ENCODE assay signal across 12 cellular contexts in the genomic region with DNA sequence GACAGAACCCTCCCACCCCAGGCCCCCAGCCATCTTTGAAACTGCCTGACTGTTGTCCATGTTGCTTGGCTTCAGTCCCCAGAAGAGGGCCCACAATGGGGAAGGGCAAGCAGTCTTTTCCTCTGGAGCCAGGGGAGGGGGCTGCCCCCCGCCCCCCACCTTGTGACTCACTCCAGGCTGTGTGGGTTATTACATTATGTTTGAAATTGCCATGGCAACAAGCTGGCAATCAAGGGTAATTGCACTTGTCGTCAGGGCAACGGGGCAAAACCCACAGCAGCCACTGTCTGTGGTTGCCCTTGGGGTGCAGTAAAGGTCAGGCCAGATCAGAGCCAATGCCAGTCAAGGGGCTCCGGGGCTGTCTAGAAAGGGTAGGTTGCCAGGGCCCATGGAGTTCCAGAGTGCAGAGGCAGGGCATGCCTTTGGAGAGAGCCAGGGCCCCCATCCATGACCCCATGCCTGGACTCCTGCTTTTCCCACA. TPM values are rescaled to one million over a fixed set of nuclear protein-coding genes. Genes with fewer than 3 reads are reported as not detected.
A peak's percentile ranks its signal among the peaks of the same experiment; 100 is the strongest.
DNase-seq lines count a peak whose midpoint lies in the region; ATAC-seq and TF ChIP-seq lines count a peak whose summit lies in the region.
"Had no signal": no experiment of that assay in that cellular context is flagged by ENCODE, and none has a peak within 500 bp of the region (broad histone marks: within the 10 kb centered on the region; RNA-seq: fewer than 3 reads in every experiment).

No MANE protein-coding gene starts in this region.

- H3K4me2 ChIP-seq in BLaER1, result peak overlapping the region; percentile 37

- H3K9me3 Mint-ChIP-seq in CD4-positive, alpha-beta memory T cell, result peaks cover 0 to 1% (median 0%) of the 10 kb centered on the region in 8 donors
- H3K9me3 Mint-ChIP-seq: WTC11 had no signal

- H3K9me3 ChIP-seq in BLaER1, result no peaks in the 10 kb centered on the region
- no peaks in the 10 kb centered on the region for H3K9me3 ChIP-seq in CD4-positive, alpha-beta memory T cell (ENCODE audit: control insufficient read depth in 1 of 2, low read length in 2 of 2)

- peak overlapping the region in 1 of 8 donors; percentile 32 for H3K4me3 Mint-ChIP-seq in CD4-positive, alpha-beta memory T cell
- H3K4me3 Mint-ChIP-seq: WTC11 had no signal

- H3K4me3 ChIP-seq in BLaER1, result no peak overlapping the region
- no peak overlapping the region for H3K4me3 ChIP-seq in CD4-positive, alpha-beta memory T cell (ENCODE audit: low read length in 2 of 2)

- H3K9ac ChIP-seq in BLaER1, result no peak overlapping the region

- peaks cover 1 to 20% (median 11%) of the 10 kb centered on the region in 4 donors for H3K4me1 Mint-ChIP-seq in CD4-positive, alpha-beta memory T cell

- CTCF ChIA-PET in CD4-positive, alpha-beta memory T cell (lab: Charles Lee; ENCODE audit: partially characterized antibody), result interaction anchor here (1.5 to 1.6 kb wide), 2 partner anchors 34 to 333 kb away, joined by 4 read pairs; no protein-coding TSS in a partner anchor

- no peak overlapping the region for H3K27ac ChIP-seq in BLaER1
- no peak overlapping the region for H3K27ac ChIP-seq in CD4-positive, alpha-beta memory T cell (ENCODE audit: low read depth, low read length)

- H3K27me3 ChIP-seq in BLaER1, result peaks cover 35% of the 10 kb centered on the region
- peaks cover 12% of the 10 kb centered on the region for H3K27me3 ChIP-seq in CD4-positive, alpha-beta memory T cell (ENCODE audit: insufficient read depth, low read length)

- H3K27me3 Mint-ChIP-seq in CD4-positive, alpha-beta memory T cell, result peaks cover 7 to 8% of the 10 kb centered on the region in 2 donors

- ATAC-seq in GM21529 (IDR thresholded peaks at IDR 0.05; ENCODE audit: unreplicated experiment), result no peak
- no peak for ATAC-seq in HG02870 (IDR thresholded peaks at IDR 0.05; ENCODE audit: unreplicated experiment)
- ATAC-seq: PC-3, WTC11 had no signal

- POLR2A ChIA-PET in CD4-positive, alpha-beta memory T cell (lab: Charles Lee; ENCODE audit: partially characterized antibody), result no interaction called here

- peaks cover 23% of the 10 kb centered on the region for H4K20me1 ChIP-seq in BLaER1

- DNase-seq in CD4-positive, alpha-beta memory T cell, result peak in 4 of 5 donors; percentile 28 to 73 (median 40)
- DNase-seq in RPMI8226 (peak; percentile 56), erythroblast (lab: John Stamatoyannopoulos, UW) (peak; percentile 44 to 71), SHP77 treated with DMSO at 0.1 percent for 48 hours (lab: John Stamatoyannopoulos, UW) (no peak)
- DNase-seq: NCI-H187 treated with DMSO at 0.1 percent for 48 hours, PC-3 had no signal

- intact Hi-C loops in CD4-positive, alpha-beta memory T cell (cut with micrococcal nuclease), result no loop called here

- no peaks in the 10 kb centered on the region for H3K36me3 ChIP-seq in BLaER1
- H3K36me3 ChIP-seq in CD4-positive, alpha-beta memory T cell (ENCODE audit: insufficient read depth, low read length), result no peaks in the 10 kb centered on the region

- no peak overlapping the region for H3K27ac Mint-ChIP-seq in CD4-positive, alpha-beta memory T cell
- H3K27ac Mint-ChIP-seq: WTC11 had no signal

- peaks cover 55% of the 10 kb centered on the region for H3K4me1 ChIP-seq in BLaER1
- peaks cover 17% of the 10 kb centered on the region for H3K4me1 ChIP-seq in CD4-positive, alpha-beta memory T cell (ENCODE audit: insufficient read depth, low read length)

- H3K36me3 Mint-ChIP-seq in CD4-positive, alpha-beta memory T cell, result no peaks in the 10 kb centered on the region
- H3K36me3 Mint-ChIP-seq: WTC11 had no signal

- TF ChIP-seq POLR2A in erythroblast (IDR thresholded peaks at IDR 0.05; ENCODE audit: low read length), result no peak

RNA-seq across cellular contexts. Expression of a gene that starts 3.1 kb away (rescaled TPM):
- not detected for total RNA-seq in CD4-positive, alpha-beta memory T cell
- not detected for polyA plus RNA-seq in CD4-positive, alpha-beta memory T cell
- total RNA-seq: endothelial cell of umbilical vein, skeletal muscle tissue had no signal
- polyA plus RNA-seq: endothelial cell of umbilical vein had no signal

RNA-seq across cellular contexts. Expression of a gene that starts 16.5 kb away (rescaled TPM):
- total RNA-seq in CD4-positive, alpha-beta memory T cell, result 1 to 10 TPM; 4.6 to 6.7 TPM
- polyA plus RNA-seq in CD4-positive, alpha-beta memory T cell, result 1 to 10 TPM; 1.0 to 1.9 TPM

RNA-seq across cellular contexts. Expression of a gene that starts 30.8 kb away (rescaled TPM):
- 1 to 10 TPM; 1.3 TPM for total RNA-seq in CD4-positive, alpha-beta memory T cell
- polyA plus RNA-seq in CD4-positive, alpha-beta memory T cell, result under 1 TPM in 1 of 2 donors, not detected in 1; 0.38 TPM

RNA-seq across cellular contexts. Expression of a gene that starts 56.8 kb away (rescaled TPM):
- 10 to 100 TPM in 1 of 2 experiments, 1 to 10 TPM in 1; 9.5 to 11.1 TPM for total RNA-seq in CD4-positive, alpha-beta memory T cell
- polyA plus RNA-seq in CD4-positive, alpha-beta memory T cell, result 10 to 100 TPM; 15.2 to 16.5 TPM

RNA-seq across cellular contexts. Expression of a gene that starts 59.1 kb away (rescaled TPM):
- total RNA-seq in CD4-positive, alpha-beta memory T cell, result 100 to 1,000 TPM; 269 to 299 TPM
- 10 to 100 TPM; 39.8 to 45.7 TPM for polyA plus RNA-seq in CD4-positive, alpha-beta memory T cell
